Comparison of ENCODE assay signal across 9 cellular contexts in the genomic region with DNA sequence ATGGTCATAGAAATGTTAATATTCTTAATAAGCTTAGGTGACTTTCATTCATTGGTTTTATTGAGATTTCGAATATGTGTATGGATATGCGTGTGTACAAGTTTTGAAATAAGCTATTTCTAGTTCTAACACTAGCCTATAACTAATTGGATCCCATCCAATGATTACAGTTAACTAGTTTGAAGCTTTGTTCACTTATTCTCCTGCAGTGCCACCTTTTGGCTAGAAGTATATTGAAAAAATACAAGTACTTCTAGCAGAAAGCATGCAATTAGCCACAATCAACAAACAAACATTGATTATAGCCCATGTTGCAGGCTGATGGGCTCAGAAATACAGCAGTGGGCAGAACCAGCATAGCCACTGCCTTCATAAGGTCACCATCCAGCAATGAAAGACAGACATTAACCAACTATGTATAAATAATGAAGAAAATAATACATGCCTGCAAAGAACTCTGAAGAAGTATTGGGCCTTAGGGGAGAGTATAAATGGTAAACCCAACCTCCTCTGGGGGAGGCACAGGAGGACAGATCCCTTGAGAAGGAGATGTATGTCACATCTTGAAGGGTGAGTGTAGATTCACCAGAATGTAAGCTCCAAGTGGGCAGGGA. TPM values are rescaled to one million over a fixed set of nuclear protein-coding genes. Genes with fewer than 3 reads are reported as not detected.
DNase-seq lines count a peak whose midpoint lies in the region; ATAC-seq, FAIRE-seq and TF ChIP-seq lines count a peak whose summit lies in the region.
"Had no signal": no experiment of that assay in that cellular context is flagged by ENCODE, and none has a peak within 500 bp of the region (broad histone marks: within the 10 kb centered on the region; RNA-seq: fewer than 3 reads in every experiment).

No MANE protein-coding gene starts in this region.

- no peak overlapping the region for H3K27ac Mint-ChIP-seq in activated T-helper 17 cell treated with anti-CD3 and anti-CD28 coated beads, Interleukin-2, amount 50 U/mL, for 72 hours
- H3K27ac Mint-ChIP-seq in natural killer cell: no peak overlapping the region
- no peak overlapping the region for H3K27ac Mint-ChIP-seq in CD4-positive, alpha-beta memory T cell

- in situ Hi-C loops in HepG2 (cut with HindIII; ENCODE audit: extremely low pct_ligation_motif_present, low pct_unique_long_range_greater_than_20kb): loop anchor here (5.0 to 10.0 kb wide), 3 partner anchors 302 to 592 kb away; no protein-coding TSS in a partner anchor

- peak; percentile 45 for TF ChIP-seq CTCF in GM10248 (IDR thresholded peaks at IDR 0.05; ENCODE audit: control extremely low read depth, extremely low read depth, low read depth, missing control alignments)
- TF ChIP-seq CTCF in HepG2 (CRISPR knock-in tag; IDR thresholded peaks at IDR 0.05): peak; percentile 81
- no peak for TF ChIP-seq CTCF in natural killer cell (IDR thresholded peaks at IDR 0.05)

- H3K36me3 ChIP-seq in HepG2 (replicated peaks in 1 of 2; ENCODE audit: control insufficient read depth in 1 of 2, insufficient read depth in 2 of 2, low read length in 2 of 2): no peaks in the 10 kb centered on the region
- no peaks in the 10 kb centered on the region for H3K36me3 ChIP-seq in CD4-positive, alpha-beta memory T cell (ENCODE audit: insufficient read depth, low read length)

- intact Hi-C loops in HepG2 (cut with micrococcal nuclease; ENCODE audit: unreplicated experiment) (loop anchor here (1.0 to 2.0 kb wide), 3 partner anchors 114 to 367 kb away; no protein-coding TSS in a partner anchor), natural killer cell (cut with micrococcal nuclease) (no loop called here)
- intact Hi-C loops in CD4-positive, alpha-beta memory T cell (cut with micrococcal nuclease): no loop called here

- no peaks in the 10 kb centered on the region for H3K9me3 ChIP-seq in HepG2 (ENCODE audit: low read length)
- H3K9me3 ChIP-seq in CD4-positive, alpha-beta memory T cell (ENCODE audit: control insufficient read depth in 1 of 2, low read length in 2 of 2): no peaks in the 10 kb centered on the region

- DNase-seq in GM10248 (ENCODE audit: extremely low spot score) (peak; percentile 44), NCI-H1092 (lab: John Stamatoyannopoulos, UW) (peak; percentile 0), amniotic stem cell (lab: John Stamatoyannopoulos, UW) (peak; percentile 65), HepG2 (ENCODE audit: low spot score) (peak; percentile 67), natural killer cell (no peak)
- no peak for DNase-seq in CD4-positive, alpha-beta memory T cell

- TF ChIP-seq POLR2A in HepG2 (IDR thresholded peaks at IDR 0.05; ENCODE audit: insufficient read depth in 1 of 2, low read depth in 2 of 2, low read length in 2 of 2): no peak

- BruUV-seq in HepG2 (replicated peaks; lab: Mats Ljungman, UMichigan): no TSS peak

- no peak overlapping the region for H3K4me2 ChIP-seq in HepG2 (ENCODE audit: low read depth, low read length)

- H3K27me3 Mint-ChIP-seq in activated T-helper 17 cell treated with anti-CD3 and anti-CD28 coated beads, Interleukin-2, amount 50 U/mL, for 72 hours: peaks cover 22% of the 10 kb centered on the region
- peaks cover 13 to 28% of the 10 kb centered on the region in 2 donors for H3K27me3 Mint-ChIP-seq in natural killer cell (ENCODE audit: low read depth in 2 of 2)
- peaks cover 9 to 12% of the 10 kb centered on the region in 2 donors for H3K27me3 Mint-ChIP-seq in CD4-positive, alpha-beta memory T cell

- POLR2A ChIA-PET in GM10248 (lab: Yijun Ruan, JAX): interaction anchor here (0.6 kb wide), 1 partner anchor 276 kb away, joined by 3 read pairs; no protein-coding TSS in a partner anchor
- POLR2A ChIA-PET in HepG2 (lab: Yijun Ruan, JAX): interaction anchor here (1.2 kb wide), 1 partner anchor 149 kb away, joined by 3 read pairs; no protein-coding TSS in a partner anchor
- POLR2A ChIA-PET in CD4-positive, alpha-beta memory T cell (lab: Charles Lee; ENCODE audit: partially characterized antibody): no interaction called here

- no peak overlapping the region for H3K9ac ChIP-seq in HepG2 (ENCODE audit: insufficient read depth, low read depth, low read length)

- no peaks in the 10 kb centered on the region for H3K79me2 ChIP-seq in HepG2 (ENCODE audit: insufficient read depth, low read length)

- no peak overlapping the region for H2AFZ ChIP-seq in HepG2 (ENCODE audit: low read length)

- no peaks in the 10 kb centered on the region for H3K4me1 Mint-ChIP-seq in activated T-helper 17 cell treated with anti-CD3 and anti-CD28 coated beads, Interleukin-2, amount 50 U/mL, for 72 hours
- H3K4me1 Mint-ChIP-seq in natural killer cell: no peaks in the 10 kb centered on the region
- H3K4me1 Mint-ChIP-seq in CD4-positive, alpha-beta memory T cell: peaks cover 0 to 5% (median under 1%) of the 10 kb centered on the region in 4 donors

- no peak for TF ChIP-seq EP300 in HepG2 (IDR thresholded peaks at IDR 0.05; ENCODE audit: low read depth in 2 of 2, low read length in 2 of 2)
- no peak for TF ChIP-seq EP300 in HepG2 (CRISPR knock-in tag; IDR thresholded peaks at IDR 0.05; ENCODE audit: borderline replicate concordance)

- no peaks in the 10 kb centered on the region for H3K36me3 Mint-ChIP-seq in activated T-helper 17 cell treated with anti-CD3 and anti-CD28 coated beads, Interleukin-2, amount 50 U/mL, for 72 hours (ENCODE audit: low read depth)
- no peaks in the 10 kb centered on the region for H3K36me3 Mint-ChIP-seq in natural killer cell
- no peaks in the 10 kb centered on the region for H3K36me3 Mint-ChIP-seq in CD4-positive, alpha-beta memory T cell

- TF ChIP-seq RAD21 in HepG2 (CRISPR knock-in tag; IDR thresholded peaks at IDR 0.05): peak; percentile 81

- H4K20me1 ChIP-seq in HepG2 (ENCODE audit: insufficient read depth, low read length): no peaks in the 10 kb centered on the region

- no peaks in the 10 kb centered on the region for H3K27me3 ChIP-seq in HepG2 (ENCODE audit: control insufficient read depth in 1 of 2, insufficient read depth in 2 of 2, low read length in 2 of 2)
- no peaks in the 10 kb centered on the region for H3K27me3 ChIP-seq in CD4-positive, alpha-beta memory T cell (ENCODE audit: insufficient read depth, low read length)

- H3K9me3 Mint-ChIP-seq in activated T-helper 17 cell treated with anti-CD3 and anti-CD28 coated beads, Interleukin-2, amount 50 U/mL, for 72 hours: no peaks in the 10 kb centered on the region
- H3K9me3 Mint-ChIP-seq in natural killer cell: no peaks in the 10 kb centered on the region
- peaks cover 0 to 2% (median 0%) of the 10 kb centered on the region in 8 donors for H3K9me3 Mint-ChIP-seq in CD4-positive, alpha-beta memory T cell

- CTCF ChIA-PET in GM10248 (lab: Yijun Ruan, JAX): interaction anchor here (0.6 to 7.0 kb wide), 37 partner anchors 8 to 664 kb away, joined by 3 to 56 read pairs (median 4); no protein-coding TSS in a partner anchor
- CTCF ChIA-PET in HepG2 (lab: Yijun Ruan, JAX; ENCODE audit: low intra/inter-chr PET ratio, low total read pairs): interaction anchor here (1.3 to 2.9 kb wide), 5 partner anchors 114 to 594 kb away, joined by 3 to 34 read pairs (median 10); no protein-coding TSS in a partner anchor
- CTCF ChIA-PET in CD4-positive, alpha-beta memory T cell (lab: Charles Lee; ENCODE audit: partially characterized antibody): no interaction called here

- WGBS in HepG2 (ENCODE audit: low lambda C conversion rate): 7% methylated on average over 2 of the region's 2 CpGs

- no peak overlapping the region for H3K27ac ChIP-seq in HepG2 (ENCODE audit: extremely low read length, insufficient read depth, low read length)
- no peak overlapping the region for H3K27ac ChIP-seq in CD4-positive, alpha-beta memory T cell (ENCODE audit: low read depth, low read length)

- H3K4me3 Mint-ChIP-seq in activated T-helper 17 cell treated with anti-CD3 and anti-CD28 coated beads, Interleukin-2, amount 50 U/mL, for 72 hours: no peak overlapping the region
- H3K4me3 Mint-ChIP-seq in natural killer cell: no peak overlapping the region
- no peak overlapping the region for H3K4me3 Mint-ChIP-seq in CD4-positive, alpha-beta memory T cell

- ATAC-seq in HepG2 (no peak), natural killer cell (no peak), HG03025 (IDR thresholded peaks at IDR 0.05; ENCODE audit: low FRiP score, unreplicated experiment) (no peak)
- ATAC-seq in activated T-helper 17 cell treated with anti-CD3 and anti-CD28 coated beads, Interleukin-2, amount 50 U/mL, for 72 hours (replicated peaks): no peak

- peaks cover 31% of the 10 kb centered on the region for H3K4me1 ChIP-seq in HepG2 (ENCODE audit: insufficient read depth, low read length)
- no peaks in the 10 kb centered on the region for H3K4me1 ChIP-seq in CD4-positive, alpha-beta memory T cell (ENCODE audit: insufficient read depth, low read length)

- FAIRE-seq in HepG2 (lab: Jason Lieb, UNC): peak; percentile 39

- H3K4me3 ChIP-seq in HepG2 (replicated peaks in 1 of 3; ENCODE audit: insufficient read depth in 1 of 3, low read depth in 2 of 3, low read length in 3 of 3): no peak overlapping the region
- no peak overlapping the region for H3K4me3 ChIP-seq in CD4-positive, alpha-beta memory T cell (ENCODE audit: low read length in 2 of 2)
- H3K4me3 ChIP-seq: lung had no signal

RNA-seq across cellular contexts. Expression of a gene that starts 5.1 kb away (rescaled TPM):
- total RNA-seq in HepG2 (2016; rRNA removed; fragmentation: Illumina TruSeq; extraction: Trizol): 25.5 and 27.2 TPM in 2 replicates
- total RNA-seq in HepG2 (2016; cell fraction: cytosol; rRNA removed; fragmentation: Illumina TruSeq; extraction: Trizol; ENCODE audit: low read depth): 4.1 and 5.8 TPM in 2 replicates
- 24.4 and 26.8 TPM in 2 replicates for total RNA-seq in HepG2 (2016; cell fraction: insoluble cytoplasmic fraction; rRNA removed; fragmentation: Illumina TruSeq; extraction: Trizol)
- 8.1 and 8.3 TPM in 2 replicates for total RNA-seq in HepG2 (2016; cell fraction: membrane; rRNA removed; fragmentation: Illumina TruSeq; extraction: Trizol)
- total RNA-seq in HepG2 (2016; cell fraction: nucleus; rRNA removed; fragmentation: Illumina TruSeq; extraction: Trizol): 50.2 and 51.9 TPM in 2 replicates
- 15.2 and 15.3 TPM in 2 replicates for polyA plus RNA-seq in HepG2 (2011; rRNA removed)
- 14.0 and 14.4 TPM in 2 replicates for polyA plus RNA-seq in HepG2 (2011; cell fraction: cytosol; rRNA removed)
- 40.5 and 45.2 TPM in 2 replicates for polyA plus RNA-seq in HepG2 (2011; cell fraction: nucleus; rRNA removed)
- polyA plus RNA-seq in HepG2 (2012): 12.3 and 17.3 TPM in 2 replicates
- polyA plus RNA-seq in HepG2 (2016; cell fraction: cytosol; fragmentation: Illumina TruSeq; extraction: Trizol; ENCODE audit: low read depth): 1.0 TPM in 2 replicates
- polyA plus RNA-seq in HepG2 (2016; cell fraction: insoluble cytoplasmic fraction; fragmentation: Illumina TruSeq; extraction: Trizol; ENCODE audit: low read depth): 19.5 and 19.7 TPM in 2 replicates
- 2.4 and 2.7 TPM in 2 replicates for polyA plus RNA-seq in HepG2 (2016; cell fraction: membrane; fragmentation: Illumina TruSeq; extraction: Trizol; ENCODE audit: low read depth)
- polyA plus RNA-seq in HepG2 (2016; cell fraction: nucleus; fragmentation: Illumina TruSeq; extraction: Trizol; ENCODE audit: insufficient read depth, low read depth): 45.5 and 46.6 TPM in 2 replicates
- polyA minus RNA-seq in HepG2 (2011; rRNA and poly(A)+ RNA removed; ENCODE audit: low replicate concordance): 0.26 and 56.3 TPM in 2 replicates
- 27.0 and 35.0 TPM in 2 replicates for polyA minus RNA-seq in HepG2 (2011; cell fraction: cytosol; rRNA and poly(A)+ RNA removed)
- polyA minus RNA-seq in HepG2 (2011; cell fraction: nucleus; rRNA and poly(A)+ RNA removed): 83.7 and 91.6 TPM in 2 replicates
- not detected for total RNA-seq in activated T-helper 17 cell treated with anti-CD3 and anti-CD28 coated beads, Interleukin-2, amount 50 U/mL, for 72 hours
- not detected for total RNA-seq in natural killer cell
- not detected for total RNA-seq in CD4-positive, alpha-beta memory T cell
- not detected for polyA plus RNA-seq in CD4-positive, alpha-beta memory T cell

Comparison
In these comparisons a context has a peak if more than half of its experiments do, and no peak if none do; other contexts are left out.
1. DNase-seq: peak in GM10248 (single experiment), NCI-H1092 (single experiment), amniotic stem cell (single experiment) and HepG2 (single experiment); none in natural killer cell (single experiment) and CD4-positive, alpha-beta memory T cell (0 of 5).
2. RNA of a gene that starts 5.1 kb away (total RNA-seq): 4.1 to 51.9 TPM in HepG2; not detected in activated T-helper 17 cell treated with anti-CD3 and anti-CD28 coated beads, Interleukin-2, amount 50 U/mL, for 72 hours, not detected in natural killer cell and not detected in CD4-positive, alpha-beta memory T cell; every median in the first group is over 4 times any median in the second.